ENCODE assay signal across 1 cellular context in genomic region chr1:66475940-66476339, GRCh38.
A peak's percentile ranks its signal among the peaks of the same experiment; 100 is the strongest.
TF ChIP-seq lines count a peak whose summit lies in the region.

No MANE protein-coding gene starts in this region.

TF ChIP-seq in H1, 55 proteins besides CTCF, POLR2A, EP300 and RAD21:
- TF ChIP-seq SIN3A (conservative IDR thresholded peaks at IDR 0.05 in 1 of 2, IDR thresholded peaks at IDR 0.05 in 1 of 2; ENCODE audit: low read depth in 1 of 2, low read length in 2 of 2) (no peak), TBP (IDR thresholded peaks at IDR 0.05; ENCODE audit: low read depth, low read length) (peak; percentile 18; the same call in 1 of the 2 replicates)
